Comparison of ENCODE assay signal across 19 cellular contexts in genomic region chr17:49353607-49354006, GRCh38. TPM values are rescaled to one million over a fixed set of nuclear protein-coding genes. Genes with fewer than 3 reads are reported as not detected.
DNase-seq lines count a peak whose midpoint lies in the region; ATAC-seq and TF ChIP-seq lines count a peak whose summit lies in the region.
"Had no signal": no experiment of that assay in that cellular context is flagged by ENCODE, and none has a peak within 500 bp of the region (broad histone marks: within the 10 kb centered on the region; RNA-seq: fewer than 3 reads in every experiment).

No MANE protein-coding gene starts in this region.

- no peaks in the 10 kb centered on the region for H3K27me3 ChIP-seq in CD4-positive, CD25-positive, alpha-beta regulatory T cell (ENCODE audit: control insufficient read depth, insufficient read depth, low read length)
- H3K27me3 ChIP-seq in CD8-positive, alpha-beta memory T cell (ENCODE audit: insufficient read depth, low read length, poor library complexity, severe bottlenecking) = no peaks in the 10 kb centered on the region
- H3K27me3 ChIP-seq: left lung had no signal

- DNase-seq in CD4-positive, CD25-positive, alpha-beta regulatory T cell = no peak
- DNase-seq in CD8-positive, alpha-beta memory T cell = no peak
- DNase-seq in central memory CD8-positive, alpha-beta T cell (ENCODE audit: low spot score in 2 of 2) = no peak
- DNase-seq in natural killer cell (no peak), NCI-H774 (lab: John Stamatoyannopoulos, UW) (no peak), NCI-H128 (lab: John Stamatoyannopoulos, UW; ENCODE audit: unreplicated experiment) (no peak)
- DNase-seq: activated CD4-positive, alpha-beta memory T cell treated with anti-CD3 and anti-CD28 coated beads for 36 hours; activated effector memory CD4-positive, alpha-beta T cell treated with Interleukin-2 at 50 U/mL for 16 hours; anterior cingulate cortex; glutamatergic neuron; H7; left lung; NCI-H1436 treated with DMSO at 0.1 percent for 48 hours; NCI-H69; OCI-M1; SHP77 treated with DMSO at 0.1 percent for 48 hours; T-helper 1 cell had no signal

- intact Hi-C loops in natural killer cell (cut with micrococcal nuclease) = no loop called here

- no peak for ATAC-seq in CD4-positive, CD25-positive, alpha-beta regulatory T cell (ENCODE audit: low read depth in 2 of 2)
- ATAC-seq in central memory CD8-positive, alpha-beta T cell (replicated peaks; ENCODE audit: extremely low read depth, poor library complexity, severe bottlenecking) = no peak
- ATAC-seq in natural killer cell (peak in 1 of 3 donors; percentile 33), GM19452 (IDR thresholded peaks at IDR 0.05; ENCODE audit: unreplicated experiment) (no peak)
- ATAC-seq: esophagus mucosa, left lung had no signal

- CTCF ChIA-PET in CD8-positive, alpha-beta memory T cell (lab: Charles Lee) = no interaction called here

- no peaks in the 10 kb centered on the region for H3K27me3 Mint-ChIP-seq in CD4-positive, CD25-positive, alpha-beta regulatory T cell
- H3K27me3 Mint-ChIP-seq in CD8-positive, alpha-beta memory T cell = no peaks in the 10 kb centered on the region
- no peaks in the 10 kb centered on the region for H3K27me3 Mint-ChIP-seq in central memory CD8-positive, alpha-beta T cell
- no peaks in the 10 kb centered on the region for H3K27me3 Mint-ChIP-seq in natural killer cell (ENCODE audit: low read depth in 2 of 2)
- H3K27me3 Mint-ChIP-seq: activated CD4-positive, alpha-beta memory T cell treated with anti-CD3 and anti-CD28 coated beads for 36 hours had no signal

- H3K27ac ChIP-seq in CD4-positive, CD25-positive, alpha-beta regulatory T cell (ENCODE audit: insufficient read depth, low read length, poor library complexity, severe bottlenecking) = no peak overlapping the region
- H3K27ac ChIP-seq in CD8-positive, alpha-beta memory T cell (ENCODE audit: low read depth, low read length) = no peak overlapping the region
- H3K27ac ChIP-seq: left lung had no signal

- POLR2A ChIA-PET in CD8-positive, alpha-beta memory T cell (lab: Charles Lee) = no interaction called here

- TF ChIP-seq CTCF in natural killer cell (IDR thresholded peaks at IDR 0.05) = no peak

- no peak overlapping the region for H3K4me3 Mint-ChIP-seq in CD4-positive, CD25-positive, alpha-beta regulatory T cell
- peak overlapping the region; percentile 10 to 76 (median 56) for H3K4me3 Mint-ChIP-seq in CD8-positive, alpha-beta memory T cell
- no peak overlapping the region for H3K4me3 Mint-ChIP-seq in central memory CD8-positive, alpha-beta T cell
- no peak overlapping the region for H3K4me3 Mint-ChIP-seq in natural killer cell
- H3K4me3 Mint-ChIP-seq: activated CD4-positive, alpha-beta memory T cell treated with anti-CD3 and anti-CD28 coated beads for 36 hours had no signal

- H3K9me3 Mint-ChIP-seq in CD4-positive, CD25-positive, alpha-beta regulatory T cell = no peaks in the 10 kb centered on the region
- H3K9me3 Mint-ChIP-seq in CD8-positive, alpha-beta memory T cell = no peaks in the 10 kb centered on the region
- H3K9me3 Mint-ChIP-seq in central memory CD8-positive, alpha-beta T cell = no peaks in the 10 kb centered on the region
- no peaks in the 10 kb centered on the region for H3K9me3 Mint-ChIP-seq in natural killer cell
- H3K9me3 Mint-ChIP-seq: activated CD4-positive, alpha-beta memory T cell treated with anti-CD3 and anti-CD28 coated beads for 36 hours had no signal

- H3K4me3 ChIP-seq in CD4-positive, CD25-positive, alpha-beta regulatory T cell (ENCODE audit: low read depth, low read length) = no peak overlapping the region
- no peak overlapping the region for H3K4me3 ChIP-seq in CD8-positive, alpha-beta memory T cell (ENCODE audit: low read length)
- H3K4me3 ChIP-seq: left lung had no signal

- peaks cover 18% of the 10 kb centered on the region for H3K4me1 ChIP-seq in CD4-positive, CD25-positive, alpha-beta regulatory T cell (ENCODE audit: control insufficient read depth, insufficient read depth, low read length, poor library complexity, severe bottlenecking)
- peaks cover 48% of the 10 kb centered on the region for H3K4me1 ChIP-seq in CD8-positive, alpha-beta memory T cell (ENCODE audit: insufficient read depth, low read length)

- H3K36me3 Mint-ChIP-seq in CD4-positive, CD25-positive, alpha-beta regulatory T cell = peaks cover 15% of the 10 kb centered on the region
- H3K36me3 Mint-ChIP-seq in CD8-positive, alpha-beta memory T cell = peaks cover 0 to 6% (median 0%) of the 10 kb centered on the region in 3 donors
- H3K36me3 Mint-ChIP-seq in central memory CD8-positive, alpha-beta T cell (ENCODE audit: insufficient read depth) = peaks cover 6% of the 10 kb centered on the region
- H3K36me3 Mint-ChIP-seq in natural killer cell = no peaks in the 10 kb centered on the region

- H3K36me3 ChIP-seq in CD4-positive, CD25-positive, alpha-beta regulatory T cell (ENCODE audit: control insufficient read depth, insufficient read depth, low read length) = no peaks in the 10 kb centered on the region
- H3K36me3 ChIP-seq in CD8-positive, alpha-beta memory T cell (ENCODE audit: insufficient read depth, low read length) = no peaks in the 10 kb centered on the region
- H3K36me3 ChIP-seq: left lung had no signal

- peaks cover 26 to 45% (median 27%) of the 10 kb centered on the region in 4 donors for H3K4me1 Mint-ChIP-seq in CD4-positive, CD25-positive, alpha-beta regulatory T cell
- H3K4me1 Mint-ChIP-seq in CD8-positive, alpha-beta memory T cell = peaks cover 48 to 69% (median 59%) of the 10 kb centered on the region in 3 donors
- peaks cover 32% of the 10 kb centered on the region for H3K4me1 Mint-ChIP-seq in central memory CD8-positive, alpha-beta T cell
- peaks cover 20 to 24% of the 10 kb centered on the region in 2 donors for H3K4me1 Mint-ChIP-seq in natural killer cell

- H3K27ac Mint-ChIP-seq in CD4-positive, CD25-positive, alpha-beta regulatory T cell = peak overlapping the region in 2 of 3 donors; percentile 33 to 48
- H3K27ac Mint-ChIP-seq in CD8-positive, alpha-beta memory T cell = peak overlapping the region; percentile 70 to 93 (median 85)
- H3K27ac Mint-ChIP-seq in central memory CD8-positive, alpha-beta T cell (ENCODE audit: low read depth) = peak overlapping the region; percentile 46
- peak overlapping the region; percentile 29 to 79 for H3K27ac Mint-ChIP-seq in natural killer cell
- H3K27ac Mint-ChIP-seq: activated CD4-positive, alpha-beta memory T cell treated with anti-CD3 and anti-CD28 coated beads for 36 hours had no signal

- no peaks in the 10 kb centered on the region for H3K9me3 ChIP-seq in CD4-positive, CD25-positive, alpha-beta regulatory T cell (ENCODE audit: control insufficient read depth in 2 of 2, low read length in 2 of 2)
- H3K9me3 ChIP-seq in CD8-positive, alpha-beta memory T cell (ENCODE audit: low read length) = no peaks in the 10 kb centered on the region
- H3K9me3 ChIP-seq: left lung had no signal

RNA-seq across cellular contexts. Expression of gene ZNF652, which starts 8.4 kb away (rescaled TPM):
- 34.4 TPM for total RNA-seq in CD4-positive, CD25-positive, alpha-beta regulatory T cell
- polyA plus RNA-seq in CD4-positive, CD25-positive, alpha-beta regulatory T cell = 10 to 100 TPM in 3 of 4 donors, 1 to 10 TPM in 1; 8.9 to 22.3 (median 14.9) TPM
- 10 to 100 TPM; 11.5 to 11.9 TPM for total RNA-seq in CD8-positive, alpha-beta memory T cell
- 27.7 TPM for polyA plus RNA-seq in CD8-positive, alpha-beta memory T cell
- total RNA-seq in natural killer cell = 10 to 100 TPM; 53.8 to 79.1 (median 73.3) TPM

Comparison
In these comparisons a context has a peak if more than half of its experiments do, and no peak if none do; other contexts are left out.
1. H3K4me3 Mint-ChIP-seq: peak in CD8-positive, alpha-beta memory T cell (7 of 7); none in CD4-positive, CD25-positive, alpha-beta regulatory T cell (0 of 4), central memory CD8-positive, alpha-beta T cell (single experiment) and natural killer cell (single experiment).
2. Peak in every context shown above with its lines, with median percentiles within 50 percentile points of each other: H3K27ac Mint-ChIP-seq.